In genomic region chr10:32987172-32987571, GRCh38 we compare ENCODE assay signal across 1 cellular context.
TF ChIP-seq lines count a peak whose summit lies in the region.

No MANE protein-coding gene starts in this region.

TF ChIP-seq in HepG2, 621 proteins besides CTCF, POLR2A, EP300 and RAD21 (continued from another document):
- TF ChIP-seq ZNF276 (CRISPR knock-in tag; IDR thresholded peaks at IDR 0.05; ENCODE audit: low read depth) (no peak), ATAD3A (CRISPR knock-in tag; IDR thresholded peaks at IDR 0.05) (no peak), ZNF33B (CRISPR knock-in tag; IDR thresholded peaks at IDR 0.05) (no peak), PRDM15 (CRISPR knock-in tag; IDR thresholded peaks at IDR 0.05) (no peak), HMGXB4 (CRISPR knock-in tag; IDR thresholded peaks at IDR 0.05; ENCODE audit: borderline replicate concordance in 1 of 2, low read depth in 1 of 2) (no peak)
